10 cellular contexts compared by ENCODE assay signal in the genomic region with DNA sequence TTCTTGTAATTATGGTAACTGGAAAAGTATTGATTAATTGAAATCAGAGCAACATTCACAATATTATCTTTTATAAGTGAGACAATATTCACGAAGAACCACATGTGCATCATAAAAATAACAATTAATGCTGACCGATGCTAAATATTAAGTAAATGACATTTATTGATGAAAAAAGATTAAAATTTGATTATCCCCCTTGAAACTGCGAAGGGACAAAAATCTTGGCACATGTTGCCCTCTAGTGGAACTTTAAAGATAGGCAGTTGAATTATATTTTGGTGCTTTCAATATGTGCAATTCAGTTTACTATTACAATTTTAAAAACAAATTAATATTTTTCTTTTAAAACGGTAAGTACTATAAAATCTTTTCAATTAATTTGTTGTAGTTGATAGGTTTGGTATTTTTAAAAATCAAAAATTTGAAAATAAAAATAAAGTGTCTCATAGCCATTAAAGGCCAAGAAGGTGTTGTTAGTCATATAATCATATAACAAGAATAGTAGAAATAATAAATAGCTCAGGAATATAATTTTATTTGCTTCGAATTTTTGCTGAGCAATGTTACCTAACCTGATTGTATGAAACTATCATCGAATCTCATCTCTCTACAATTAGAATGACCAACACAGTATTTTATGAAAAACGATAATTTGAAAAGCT.
DNase-seq lines count a peak whose midpoint lies in the region; ATAC-seq and TF ChIP-seq lines count a peak whose summit lies in the region.
"Had no signal": no experiment of that assay in that cellular context is flagged by ENCODE, and none has a peak within 500 bp of the region (broad histone marks: within the 10 kb centered on the region; RNA-seq: fewer than 3 reads in every experiment).

No MANE protein-coding gene starts in this region.

- ATAC-seq in HG03520 (IDR thresholded peaks at IDR 0.05; ENCODE audit: unreplicated experiment) = peak; percentile 48

- H3K4me3 ChIP-seq in astrocyte of the spinal cord (ENCODE audit: low read depth, low read length) = no peak overlapping the region
- H3K4me3 ChIP-seq: SK-N-MC had no signal

- peak; percentile 46 for DNase-seq in GM10248 (ENCODE audit: extremely low spot score)
- DNase-seq in astrocyte of the spinal cord (ENCODE audit: low read depth, low spot score) = peak; percentile 36
- DNase-seq in mesothelial cell of epicardium (ENCODE audit: low spot score in 2 of 2, unreplicated experiment in 2 of 2) = no peak
- DNase-seq in 8988T = no peak
- no peak for DNase-seq in mesenteric fat pad (ENCODE audit: low spot score)
- DNase-seq in T-helper 9 cell = no peak
- no peak for DNase-seq in activated T-cell treated with anti-CD3 and anti-CD28 coated beads, Interleukin-2, amount 50 U/mL, for 48 hours
- DNase-seq: naive B cell had no signal

- H3K4me3 Mint-ChIP-seq in mesothelial cell of epicardium = no peak overlapping the region
- H3K4me3 Mint-ChIP-seq: naive B cell had no signal

- H3K27ac Mint-ChIP-seq in mesothelial cell of epicardium = no peak overlapping the region
- H3K27ac Mint-ChIP-seq: naive B cell had no signal

- CTCF ChIA-PET in GM10248 (lab: Yijun Ruan, JAX) = interaction anchor here (0.9 to 1.2 kb wide), 2 partner anchors 10 to 12 kb away, joined by 3 read pairs; no protein-coding TSS in a partner anchor

- no peaks in the 10 kb centered on the region for H3K27me3 Mint-ChIP-seq in mesothelial cell of epicardium (ENCODE audit: low read depth)
- H3K27me3 Mint-ChIP-seq: naive B cell had no signal

- H3K4me1 Mint-ChIP-seq in mesothelial cell of epicardium = no peaks in the 10 kb centered on the region
- H3K4me1 Mint-ChIP-seq: naive B cell had no signal

- TF ChIP-seq CTCF in GM10248 (IDR thresholded peaks at IDR 0.05; ENCODE audit: control extremely low read depth, extremely low read depth, low read depth, missing control alignments) (peak; percentile 61), astrocyte of the spinal cord (IDR thresholded peaks at IDR 0.05; ENCODE audit: low read depth, low read length) (peak; percentile 68), mesothelial cell of epicardium (IDR thresholded peaks at IDR 0.05; ENCODE audit: unreplicated experiment) (peak; percentile 91)

- in situ Hi-C loops in astrocyte of the spinal cord (cut with HindIII; ENCODE audit: low sequenced_read_pairs) = no loop called here

- POLR2A ChIA-PET in GM10248 (lab: Yijun Ruan, JAX) = no interaction called here

- peaks cover 4% of the 10 kb centered on the region for H3K9me3 Mint-ChIP-seq in mesothelial cell of epicardium

- H3K36me3 Mint-ChIP-seq in mesothelial cell of epicardium = peaks cover 2% of the 10 kb centered on the region
- H3K36me3 Mint-ChIP-seq: naive B cell had no signal

Comparison
In these comparisons a context has a peak if more than half of its experiments do, and no peak if none do; other contexts are left out.
1. DNase-seq: peak in GM10248 (single experiment) and astrocyte of the spinal cord (single experiment); none in mesothelial cell of epicardium (0 of 2), 8988T (single experiment), mesenteric fat pad (single experiment), T-helper 9 cell (single experiment) and activated T-cell treated with anti-CD3 and anti-CD28 coated beads, Interleukin-2, amount 50 U/mL, for 48 hours (0 of 2).
2. Peak in every context shown above with its lines, with median percentiles within 50 percentile points of each other: CTCF ChIP-seq.